In the genomic region with DNA sequence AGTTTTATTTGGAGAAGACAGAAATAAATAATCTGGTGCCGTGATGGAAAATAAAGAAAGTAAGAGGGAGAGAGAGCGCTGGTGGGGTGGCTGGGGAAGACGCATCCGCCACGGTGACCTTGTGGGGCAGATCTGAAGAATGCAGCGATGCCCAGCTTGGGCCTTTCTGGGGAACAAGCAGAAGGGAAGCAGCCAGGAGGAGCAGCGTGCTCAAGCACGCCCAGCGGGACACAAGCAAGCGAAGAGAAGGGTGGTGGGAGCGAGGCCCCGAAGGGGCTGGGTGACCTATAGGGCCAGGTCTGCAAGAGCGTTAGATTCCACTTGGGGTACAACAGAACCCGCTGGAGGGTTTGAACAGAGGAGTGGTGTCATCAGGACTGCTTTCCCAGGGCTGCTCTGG, we compare ENCODE assay signal across 31 cellular contexts. TPM values are rescaled to one million over a fixed set of nuclear protein-coding genes. Genes with fewer than 3 reads are reported as not detected.
"Had no signal": no experiment of that assay in that cellular context is flagged by ENCODE, and none has a peak within 500 bp of the region (broad histone marks: within the 10 kb centered on the region; RNA-seq: fewer than 3 reads in every experiment).

No MANE protein-coding gene starts in this region.

- H3K36me3 Mint-ChIP-seq: activated naive CD8-positive, alpha-beta T cell had no signal

- H3K4me1 Mint-ChIP-seq: activated CD4-positive, alpha-beta memory T cell treated with anti-CD3 and anti-CD28 coated beads, Interleukin-2, amount 10 ng/mL, durations not matched to agents 7 days and 5 days; activated CD4-positive, alpha-beta T cell treated with anti-CD3 and anti-CD28 coated beads for 36 hours; activated CD4-positive, alpha-beta T cell treated with anti-CD3 and anti-CD28 coated beads, Interleukin-2, amount 10 ng/mL, durations not matched to agents 24 days and 14 days had no signal

- H3K27ac Mint-ChIP-seq: activated CD4-positive, alpha-beta memory T cell treated with anti-CD3 and anti-CD28 coated beads, Interleukin-2, amount 10 ng/mL, durations not matched to agents 7 days and 5 days; activated CD4-positive, alpha-beta T cell treated with anti-CD3 and anti-CD28 coated beads for 36 hours; activated CD4-positive, alpha-beta T cell treated with anti-CD3 and anti-CD28 coated beads, Interleukin-2, amount 10 ng/mL, durations not matched to agents 24 days and 14 days; activated naive CD8-positive, alpha-beta T cell; activated T-cell treated with anti-CD3 and anti-CD28 coated beads, Interleukin-2, amount 50 U/mL, for 24 hours; activated T-cell treated with anti-CD3 and anti-CD28 coated beads, Interleukin-2, amount 50 U/mL, for 72 hours; effector memory CD8-positive, alpha-beta T cell had no signal

- H3K4me3 ChIP-seq: body of pancreas, esophagus muscularis mucosa, gastrocnemius medialis had no signal

- ATAC-seq: activated CD4-positive, alpha-beta T cell treated with anti-CD3 and anti-CD28 coated beads for 36 hours; activated T-cell treated with anti-CD3 and anti-CD28 coated beads, Interleukin-2, amount 50 U/mL, for 72 hours; body of pancreas; effector memory CD8-positive, alpha-beta T cell; foreskin keratinocyte; gastrocnemius medialis had no signal

- FAIRE-seq: colon had no signal

- H3K4me1 ChIP-seq: body of pancreas, esophagus muscularis mucosa, foreskin keratinocyte, gastrocnemius medialis had no signal

- H3K36me3 ChIP-seq: esophagus muscularis mucosa, gastrocnemius medialis had no signal

- H3K27me3 ChIP-seq: body of pancreas, foreskin keratinocyte, gastrocnemius medialis had no signal

- H3K27ac ChIP-seq: body of pancreas, esophagus muscularis mucosa, foreskin keratinocyte, gastrocnemius medialis had no signal

- H3K4me3 Mint-ChIP-seq: activated CD4-positive, alpha-beta memory T cell treated with anti-CD3 and anti-CD28 coated beads, Interleukin-2, amount 10 ng/mL, durations not matched to agents 7 days and 5 days; activated CD4-positive, alpha-beta T cell treated with anti-CD3 and anti-CD28 coated beads for 36 hours; activated CD4-positive, alpha-beta T cell treated with anti-CD3 and anti-CD28 coated beads, Interleukin-2, amount 10 ng/mL, durations not matched to agents 24 days and 14 days; activated naive CD8-positive, alpha-beta T cell; activated T-cell treated with anti-CD3 and anti-CD28 coated beads, Interleukin-2, amount 50 U/mL, for 24 hours; activated T-cell treated with anti-CD3 and anti-CD28 coated beads, Interleukin-2, amount 50 U/mL, for 72 hours; effector memory CD8-positive, alpha-beta T cell had no signal

- H3K9me3 ChIP-seq: body of pancreas, esophagus muscularis mucosa, gastrocnemius medialis had no signal

- DNase-seq: activated CD4-positive, alpha-beta memory T cell treated with anti-CD3 and anti-CD28 coated beads, Interleukin-2, amount 10 ng/mL, durations not matched to agents 7 days and 5 days; activated CD4-positive, alpha-beta T cell treated with anti-CD3 and anti-CD28 coated beads for 36 hours; activated CD4-positive, CD25-positive, alpha-beta regulatory T cell; activated CD4-positive, CD25-positive, alpha-beta regulatory T cell treated with anti-CD3 and anti-CD28 coated beads, Interleukin-2, amount 50 U/mL, for 72 hours; activated CD8-positive, alpha-beta memory T cell treated with anti-CD3 and anti-CD28 coated beads, Interleukin-2, amount 50 U/mL, for 48 hours; activated effector memory CD4-positive, alpha-beta T cell treated with Interleukin-2 at 50 U/mL for 16 hours; activated gamma-delta T cell treated with Interleukin-2 at 50 U/mL for 16 hours; activated naive CD4-positive, alpha-beta T cell treated with anti-CD3 and anti-CD28 coated beads, Interleukin-2, amount 50 U/mL, for 16 hours; activated naive CD4-positive, alpha-beta T cell treated with Interleukin-2 at 50 U/mL for 16 hours; activated T-cell treated with anti-CD3 and anti-CD28 coated beads for 4 hours; activated T-cell treated with anti-CD3 and anti-CD28 coated beads, Interleukin-2, amount 50 U/mL, for 24 hours; activated T-cell treated with anti-CD3 and anti-CD28 coated beads, Interleukin-2, amount 50 U/mL, for 72 hours; amniotic stem cell; anterior cingulate cortex; body of pancreas; caudate nucleus; cortex of kidney; dermis blood vessel endothelial cell; effector CD4-positive, alpha-beta T cell; effector memory CD8-positive, alpha-beta T cell; erythroblast; foreskin keratinocyte; gastrocnemius medialis; glutamatergic neuron; T-helper 1 cell; T-helper 2 cell had no signal

- H3K9me3 Mint-ChIP-seq: activated CD4-positive, alpha-beta memory T cell treated with anti-CD3 and anti-CD28 coated beads, Interleukin-2, amount 10 ng/mL, durations not matched to agents 7 days and 5 days; activated CD4-positive, alpha-beta T cell treated with anti-CD3 and anti-CD28 coated beads, Interleukin-2, amount 10 ng/mL, durations not matched to agents 24 days and 14 days; activated T-cell treated with anti-CD3 and anti-CD28 coated beads, Interleukin-2, amount 50 U/mL, for 24 hours; activated T-cell treated with anti-CD3 and anti-CD28 coated beads, Interleukin-2, amount 50 U/mL, for 72 hours; effector memory CD8-positive, alpha-beta T cell had no signal

RNA-seq across cellular contexts. Expression of a gene that starts 12.4 kb away (rescaled TPM):
- total RNA-seq: body of pancreas, chondrocyte, dermis blood vessel endothelial cell, foreskin keratinocyte had no signal
